ENCODE assay signal across 20 cellular contexts in the genomic region with DNA sequence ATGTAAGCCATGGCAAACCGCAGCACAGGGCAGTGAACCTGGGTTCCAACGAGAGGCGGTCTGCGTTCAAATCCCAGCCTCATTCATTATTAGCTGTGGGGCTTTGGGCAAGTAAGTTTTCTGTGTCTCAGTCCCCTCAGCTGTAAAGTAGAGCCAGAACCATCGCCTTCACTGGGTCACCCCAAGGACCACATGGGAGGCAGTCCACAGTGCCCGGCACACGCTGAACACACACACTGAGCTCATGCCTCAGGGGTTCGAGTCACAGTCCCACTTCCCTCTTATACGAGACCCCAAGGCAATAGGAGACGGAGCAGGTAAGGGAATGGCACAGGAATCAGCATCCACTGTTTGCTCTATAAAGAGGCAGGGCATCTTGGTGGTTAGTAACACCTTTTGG. TPM values are rescaled to one million over a fixed set of nuclear protein-coding genes. Genes with fewer than 3 reads are reported as not detected.
DNase-seq lines count a peak whose midpoint lies in the region; ATAC-seq, FAIRE-seq and TF ChIP-seq lines count a peak whose summit lies in the region.
"Had no signal": no experiment of that assay in that cellular context is flagged by ENCODE, and none has a peak within 500 bp of the region (broad histone marks: within the 10 kb centered on the region; RNA-seq: fewer than 3 reads in every experiment).

No MANE protein-coding gene starts in this region.

- no peaks in the 10 kb centered on the region for H3K36me3 ChIP-seq in left lung

- H3K27ac ChIP-seq in angular gyrus (ENCODE audit: low read depth, low read length) (peak overlapping the region; percentile 13), left lung (no peak overlapping the region)

- H3K4me1 Mint-ChIP-seq in CD14-positive monocyte = peaks cover 28% of the 10 kb centered on the region

- H3K4me3 ChIP-seq in left lung = no peak overlapping the region
- H3K4me3 ChIP-seq: GM12878 had no signal

- intact Hi-C loops in CD14-positive monocyte (cut with micrococcal nuclease) = no loop called here
- intact Hi-C loops in left lung (cut with DNase I) = no loop called here
- intact Hi-C loops in posterior vena cava (cut with DNase I) = no loop called here

- peak; percentile 17 for DNase-seq in CD14-positive monocyte (ENCODE audit: low spot score)
- DNase-seq in left lung = peak; percentile 15 to 41
- peak; percentile 62 for DNase-seq in posterior vena cava (ENCODE audit: low spot score)
- DNase-seq in COLO829 (ENCODE audit: low spot score) = no peak
- no peak for DNase-seq in urothelium cell line (ENCODE audit: low spot score)
- DNase-seq in middle frontal gyrus (ENCODE audit: extremely low spot score, low spot score) = no peak
- DNase-seq: CD4-positive, CD25-positive, alpha-beta regulatory T cell; DMS79; NCI-H1048; NCI-H2107; NCI-H446 had no signal

- ATAC-seq in left lung (no peak), GM18858 (IDR thresholded peaks at IDR 0.05; ENCODE audit: unreplicated experiment) (no peak)
- ATAC-seq: GM12878, HCT116 had no signal

- no peaks in the 10 kb centered on the region for H3K4me1 ChIP-seq in left lung

- no peaks in the 10 kb centered on the region for H3K36me3 Mint-ChIP-seq in CD14-positive monocyte
- H3K36me3 Mint-ChIP-seq: CD4-positive, CD25-positive, alpha-beta regulatory T cell had no signal

- no peak overlapping the region for H3K4me3 Mint-ChIP-seq in CD14-positive monocyte
- H3K4me3 Mint-ChIP-seq: CD4-positive, CD25-positive, alpha-beta regulatory T cell had no signal

- H3K9me3 Mint-ChIP-seq in CD14-positive monocyte = peaks cover 0 to 2% (median 0%) of the 10 kb centered on the region in 7 donors
- H3K9me3 Mint-ChIP-seq: CD4-positive, CD25-positive, alpha-beta regulatory T cell had no signal

- H3K27me3 ChIP-seq in left lung = peaks cover 0 to 54% of the 10 kb centered on the region in 2 donors

- H3K27ac Mint-ChIP-seq in CD14-positive monocyte = no peak overlapping the region

- no peaks in the 10 kb centered on the region for H3K9me3 ChIP-seq in left lung

- TF ChIP-seq CTCF in CD14-positive monocyte (IDR thresholded peaks at IDR 0.05) (no peak), left lung (IDR thresholded peaks at IDR 0.05) (no peak)

- H3K27me3 Mint-ChIP-seq in CD14-positive monocyte (ENCODE audit: low read depth in 3 of 3) = peaks cover 0 to 6% (median 3%) of the 10 kb centered on the region in 3 donors

- no peak for FAIRE-seq in urothelium cell line (lab: Jason Lieb, UNC)
- FAIRE-seq: GM12878, GM19239 had no signal

RNA-seq across cellular contexts. Expression of a gene that starts 19.1 kb away (rescaled TPM):
- polyA plus RNA-seq in CD14-positive monocyte = not detected
- total RNA-seq in left lung (not detected), posterior vena cava (not detected)
- total RNA-seq: A172; CD4-positive, CD25-positive, alpha-beta regulatory T cell; G401; GM12878; HT-29; PC-3 had no signal
- polyA plus RNA-seq: CD4-positive, CD25-positive, alpha-beta regulatory T cell had no signal

Comparison
In these comparisons a context has a peak if more than half of its experiments do, and no peak if none do; other contexts are left out.
1. DNase-seq: peak in CD14-positive monocyte (single experiment), left lung (2 of 2) and posterior vena cava (single experiment); none in COLO829 (single experiment), urothelium cell line (single experiment) and middle frontal gyrus (single experiment).